In genomic region chr1:229108598-229109201, GRCh38 we compare ENCODE assay signal across 15 cellular contexts.
DNase-seq lines count a peak whose midpoint lies in the region; ATAC-seq, FAIRE-seq and TF ChIP-seq lines count a peak whose summit lies in the region.
"Had no signal": no experiment of that assay in that cellular context is flagged by ENCODE, and none has a peak within 500 bp of the region (broad histone marks: within the 10 kb centered on the region; RNA-seq: fewer than 3 reads in every experiment).

No MANE protein-coding gene starts in this region.

- peak overlapping the region in 3 of 4 donors; percentile 52 to 79 (median 66) for H3K27ac ChIP-seq in pancreas
- peak overlapping the region; percentile 86 to 98 for H3K27ac ChIP-seq in aorta (ENCODE audit: low read depth in 1 of 2, low read length in 2 of 2)

- no peak for TF ChIP-seq CTCF in pancreas (IDR thresholded peaks at IDR 0.05)

- ATAC-seq in left ventricle myocardium superior (peak; percentile 59), pancreas (peak in 3 of 4 donors; percentile 8 to 49 (median 34)), aorta (ENCODE audit: low FRiP score) (peak; percentile 68)
- ATAC-seq: stimulated activated naive CD8-positive, alpha-beta T cell treated with anti-CD3 and anti-CD28 coated beads, Interleukin-15, amount 100 ng/mL, for 72 hours had no signal

- intact Hi-C loops in left ventricle myocardium superior (cut with micrococcal nuclease), result no loop called here
- intact Hi-C loops in pancreas (cut with DNase I), result no loop called here
- intact Hi-C loops in aorta (cut with DNase I), result no loop called here

- 74 to 76% methylated on average over 10 of the region's 10 CpGs for WGBS in pancreas, 2 donors
- WGBS in aorta, 2 donors, result 41 to 58% methylated on average over 10 of the region's 10 CpGs

- no peak for FAIRE-seq in RCC 7860 (lab: Jason Lieb, UNC)
- no peak for FAIRE-seq in pancreas (lab: Jason Lieb, UNC)
- FAIRE-seq: keratinocyte had no signal

- H3K9me3 ChIP-seq in pancreas (no peaks in the 10 kb centered on the region), aorta (ENCODE audit: control insufficient read depth, low read length) (no peaks in the 10 kb centered on the region)

- H3K27me3 ChIP-seq in pancreas, result no peaks in the 10 kb centered on the region
- no peaks in the 10 kb centered on the region for H3K27me3 ChIP-seq in aorta (ENCODE audit: control insufficient read depth in 1 of 2, insufficient read depth in 2 of 2, low read length in 1 of 2)

- H3K4me3 ChIP-seq in pancreas, result no peak overlapping the region
- no peak overlapping the region for H3K4me3 ChIP-seq in aorta (ENCODE audit: low read length in 2 of 2)

- DNase-seq in RCC 7860 (ENCODE audit: low spot score), result peak; percentile 16
- no peak for DNase-seq in left ventricle myocardium superior
- DNase-seq in pancreas, result no peak
- peak; percentile 72 to 83 for DNase-seq in aorta
- DNase-seq in NCI-H345 treated with DMSO at 0.1 percent for 48 hours (lab: John Stamatoyannopoulos, UW; ENCODE audit: unreplicated experiment), result no peak
- DNase-seq in DMS 273 treated with DMSO at 0.1 percent for 48 hours (lab: John Stamatoyannopoulos, UW), result no peak
- no peak for DNase-seq in iPS-NIHi7 (ENCODE audit: extremely low spot score)
- DNase-seq: activated CD8-positive, alpha-beta memory T cell treated with anti-CD3 and anti-CD28 coated beads for 24 hours; activated naive CD4-positive, alpha-beta T cell treated with anti-CD3 and anti-CD28 coated beads, Interleukin-2, amount 10 ng/mL, durations not matched to agents 7 days and 5 days; NCI-H1092; NCI-H526 treated with DMSO at 0.1 percent for 48 hours; SIG-M5; stimulated activated CD4-positive, alpha-beta T cell treated with anti-CD3 and anti-CD28 coated beads, Interleukin-4, amount 100 ng/mL, for 24 hours; stimulated activated naive CD8-positive, alpha-beta T cell treated with anti-CD3 and anti-CD28 coated beads, Interleukin-15, amount 100 ng/mL, for 72 hours had no signal

- H3K36me3 ChIP-seq in pancreas, result no peaks in the 10 kb centered on the region
- H3K36me3 ChIP-seq in aorta (ENCODE audit: control insufficient read depth in 1 of 2, insufficient read depth in 2 of 2, low read length in 1 of 2), result no peaks in the 10 kb centered on the region

- H3K4me1 ChIP-seq in pancreas, result peaks cover 14 to 21% (median 19%) of the 10 kb centered on the region in 3 donors
- peaks cover 0 to 11% of the 10 kb centered on the region in 2 donors for H3K4me1 ChIP-seq in aorta (ENCODE audit: control insufficient read depth in 1 of 2, insufficient read depth in 2 of 2, low read length in 2 of 2)

Comparison
In these comparisons a context has a peak if more than half of its experiments do, and no peak if none do; other contexts are left out.
1. DNase-seq: peak in RCC 7860 (single experiment) and aorta (2 of 2); none in left ventricle myocardium superior (single experiment), pancreas (0 of 6), NCI-H345 treated with DMSO at 0.1 percent for 48 hours (single experiment), DMS 273 treated with DMSO at 0.1 percent for 48 hours (single experiment) and iPS-NIHi7 (single experiment).
2. Peak in every context shown above with its lines, with median percentiles within 50 percentile points of each other: ATAC-seq.